ENCODE assay signal across 8 cellular contexts in genomic region chr12:64452559-64453329, GRCh38. TPM values are rescaled to one million over a fixed set of nuclear protein-coding genes. Genes with fewer than 3 reads are reported as not detected.
DNase-seq lines count a peak whose midpoint lies in the region; ATAC-seq, FAIRE-seq and TF ChIP-seq lines count a peak whose summit lies in the region.

No MANE protein-coding gene starts in this region.

- no peak for FAIRE-seq in astrocyte (lab: Jason Lieb, UNC)

- POLR2A ChIA-PET in CD4-positive, alpha-beta memory T cell (lab: Charles Lee; ENCODE audit: partially characterized antibody), result interaction anchor here (0.9 to 1.7 kb wide), 2 partner anchors 9 to 49 kb away, joined by 4 to 9 read pairs; partner anchors contain the start of gene XPOT

- peak in 4 of 5 donors; percentile 12 to 39 (median 28) for DNase-seq in CD4-positive, alpha-beta memory T cell
- peak; percentile 94 for DNase-seq in GM23248
- peak; percentile 18 for DNase-seq in NCI-H526 treated with DMSO at 0.1 percent for 48 hours (lab: John Stamatoyannopoulos, UW)
- DNase-seq in astrocyte (ENCODE audit: low read depth), result peak; percentile 86
- DNase-seq in right cardiac atrium, result no peak
- DNase-seq in pulmonary artery endothelial cell (ENCODE audit: low read depth, low spot score), result peak; percentile 35
- DNase-seq in stimulated activated CD4-positive, alpha-beta T cell treated with anti-CD3 and anti-CD28 coated beads, Interleukin-12 subunit alpha, Interleukin-12 subunit beta, amount 100 ng/mL, for 4 hours, result no peak
- no peak for DNase-seq in stimulated activated CD8-positive, alpha-beta memory T cell treated with anti-CD3 and anti-CD28 coated beads, Interleukin-4, amount 100 ng/mL, for 48 hours

- peaks cover 57% of the 10 kb centered on the region for H3K4me1 ChIP-seq in CD4-positive, alpha-beta memory T cell (ENCODE audit: insufficient read depth, low read length)
- H3K4me1 ChIP-seq in GM23248 (ENCODE audit: insufficient read depth), result peaks cover 17% of the 10 kb centered on the region
- H3K4me1 ChIP-seq in astrocyte (ENCODE audit: insufficient read depth, low read length), result peaks cover 11% of the 10 kb centered on the region
- H3K4me1 ChIP-seq in right cardiac atrium (ENCODE audit: control insufficient read depth, insufficient read depth, low read length), result no peaks in the 10 kb centered on the region

- 0 to 1% methylated on average over 16 of the region's 16 CpGs for WGBS in GM23248 (ENCODE audit: low coverage in 1 of 2, low lambda C conversion rate in 2 of 2, missing lambda C conversion rate in 2 of 2), 2 experiments
- WGBS in right cardiac atrium, result under 1% methylated on average over 16 of the region's 16 CpGs

- CTCF ChIA-PET in CD4-positive, alpha-beta memory T cell (lab: Charles Lee; ENCODE audit: partially characterized antibody), result no interaction called here

- H3K27me3 Mint-ChIP-seq in CD4-positive, alpha-beta memory T cell, result no peaks in the 10 kb centered on the region
- no peaks in the 10 kb centered on the region for H3K27me3 Mint-ChIP-seq in astrocyte (ENCODE audit: low read depth, unreplicated experiment)

- H3K27me3 ChIP-seq in CD4-positive, alpha-beta memory T cell (ENCODE audit: insufficient read depth, low read length), result no peaks in the 10 kb centered on the region
- H3K27me3 ChIP-seq in GM23248 (replicated peaks; ENCODE audit: insufficient read depth) (no peaks in the 10 kb centered on the region), astrocyte (ENCODE audit: insufficient read depth, low read length) (no peaks in the 10 kb centered on the region), right cardiac atrium (ENCODE audit: control insufficient read depth, insufficient read depth) (no peaks in the 10 kb centered on the region)

- H2AFZ ChIP-seq in GM23248 (peak overlapping the region; percentile 64), astrocyte (ENCODE audit: low read depth, low read length) (peak overlapping the region; percentile 72)

- H3K4me2 ChIP-seq in GM23248 (ENCODE audit: unreplicated experiment) (peak overlapping the region; percentile 92), astrocyte (ENCODE audit: low read length) (peak overlapping the region; percentile 96)

- intact Hi-C loops in CD4-positive, alpha-beta memory T cell (cut with micrococcal nuclease), result loop anchor here (2.0 to 5.0 kb wide), 4 partner anchors 48 to 305 kb away; partner anchors contain the start of genes GNS, KICS2, RASSF3 and XPOT
- intact Hi-C loops in right cardiac atrium (cut with DNase I), result no loop called here

- H3K79me2 ChIP-seq in GM23248 (ENCODE audit: insufficient read depth), result peaks cover 53% of the 10 kb centered on the region
- peaks cover 59% of the 10 kb centered on the region for H3K79me2 ChIP-seq in astrocyte (ENCODE audit: insufficient read depth, low read length)

- peak overlapping the region; percentile 91 to 98 (median 94) for H3K4me3 Mint-ChIP-seq in CD4-positive, alpha-beta memory T cell
- H3K4me3 Mint-ChIP-seq in astrocyte (ENCODE audit: unreplicated experiment), result peak overlapping the region; percentile 97

- no peak for TF ChIP-seq CTCF in astrocyte (IDR thresholded peaks at IDR 0.05; ENCODE audit: insufficient read depth, low read depth, low read length)

- in situ Hi-C loops in GM23248 (cut with MboI), result no loop called here

- H3K9me2 ChIP-seq in GM23248 (ENCODE audit: insufficient read depth), result no peaks in the 10 kb centered on the region

- peak overlapping the region; percentile 92 for H3K27ac ChIP-seq in CD4-positive, alpha-beta memory T cell (ENCODE audit: low read depth, low read length)
- peak overlapping the region; percentile 99 for H3K27ac ChIP-seq in GM23248
- H3K27ac ChIP-seq in astrocyte (ENCODE audit: low read depth, low read length), result peak overlapping the region; percentile 99
- H3K27ac ChIP-seq in right cardiac atrium (ENCODE audit: low read length), result peak overlapping the region; percentile 95

- peaks cover 42 to 63% (median 51%) of the 10 kb centered on the region in 4 donors for H3K4me1 Mint-ChIP-seq in CD4-positive, alpha-beta memory T cell
- H3K4me1 Mint-ChIP-seq in astrocyte (ENCODE audit: low read depth, unreplicated experiment), result peaks cover 29% of the 10 kb centered on the region

- H3F3A ChIP-seq in GM23248 (ENCODE audit: insufficient read depth), result peaks cover 38% of the 10 kb centered on the region

- H3K9me3 ChIP-seq in CD4-positive, alpha-beta memory T cell (ENCODE audit: control insufficient read depth in 1 of 2, low read length in 2 of 2), result no peaks in the 10 kb centered on the region
- H3K9me3 ChIP-seq in GM23248 (ENCODE audit: low read depth) (no peaks in the 10 kb centered on the region), astrocyte (ENCODE audit: insufficient read depth, low read depth, low read length) (no peaks in the 10 kb centered on the region), right cardiac atrium (ENCODE audit: control insufficient read depth, low read length) (no peaks in the 10 kb centered on the region)

- H3K4me3 ChIP-seq in CD4-positive, alpha-beta memory T cell (ENCODE audit: low read length in 2 of 2), result peak overlapping the region; percentile 87 to 97
- H3K4me3 ChIP-seq in GM23248 (peak overlapping the region; percentile 90), astrocyte (ENCODE audit: insufficient read depth, low read depth, low read length) (peak overlapping the region; percentile 77), right cardiac atrium (ENCODE audit: low read length) (peak overlapping the region; percentile 92)

- H3K36me3 ChIP-seq in CD4-positive, alpha-beta memory T cell (ENCODE audit: insufficient read depth, low read length), result no peaks in the 10 kb centered on the region
- H3K36me3 ChIP-seq in GM23248 (ENCODE audit: low read depth) (peaks cover 25% of the 10 kb centered on the region), astrocyte (ENCODE audit: insufficient read depth, low read length) (peaks cover 4% of the 10 kb centered on the region)

- H3K9ac ChIP-seq in GM23248 (peak overlapping the region; percentile 97), astrocyte (ENCODE audit: low read length) (peak overlapping the region; percentile 96)

- H4K20me1 ChIP-seq in GM23248 (ENCODE audit: insufficient read depth) (no peaks in the 10 kb centered on the region), astrocyte (ENCODE audit: insufficient read depth, low read length) (peaks cover 19% of the 10 kb centered on the region)

- H3K9me3 Mint-ChIP-seq in CD4-positive, alpha-beta memory T cell, result no peaks in the 10 kb centered on the region
- no peaks in the 10 kb centered on the region for H3K9me3 Mint-ChIP-seq in astrocyte (ENCODE audit: unreplicated experiment)

- H3K27ac Mint-ChIP-seq in CD4-positive, alpha-beta memory T cell, result peak overlapping the region; percentile 88 to 99 (median 94)
- peak overlapping the region; percentile 97 for H3K27ac Mint-ChIP-seq in astrocyte (ENCODE audit: unreplicated experiment)

- peaks cover 2 to 20% of the 10 kb centered on the region in 2 donors for H3K36me3 Mint-ChIP-seq in CD4-positive, alpha-beta memory T cell
- H3K36me3 Mint-ChIP-seq in astrocyte (ENCODE audit: low read depth, unreplicated experiment), result peaks cover 8% of the 10 kb centered on the region

- ATAC-seq in right cardiac atrium, result peak; percentile 34 to 64

RNA-seq across cellular contexts. Expression of gene TBK1, which starts 0.8 kb away (rescaled TPM):
- 10 to 100 TPM; 23.8 to 25.0 TPM for total RNA-seq in CD4-positive, alpha-beta memory T cell
- 10 to 100 TPM; 22.4 to 24.1 TPM for polyA plus RNA-seq in CD4-positive, alpha-beta memory T cell
- 29.4 and 33.9 TPM in 2 replicates for total RNA-seq in GM23248 (2014; rRNA removed; shearing (Covaris generic))
- polyA plus RNA-seq in GM23248 (2016; fragmentation: Nextera tagmentation; extraction: Ambion mirVana) (25.2 and 27.1 TPM in 2 replicates), right cardiac atrium (10.5 TPM)
- total RNA-seq in astrocyte (19.1 and 23.7 TPM in 2 replicates), right cardiac atrium (10 to 100 TPM; 13.2 to 14.7 (median 14.0) TPM), pulmonary artery endothelial cell (31.6 and 39.9 TPM in 2 replicates)

RNA-seq across cellular contexts. Expression of gene XPOT, which starts 48.6 kb away (rescaled TPM):
- total RNA-seq in CD4-positive, alpha-beta memory T cell, result 10 to 100 TPM; 88.8 TPM
- polyA plus RNA-seq in CD4-positive, alpha-beta memory T cell, result 10 to 100 TPM; 50.2 to 50.8 TPM
- 148 and 154 TPM in 2 replicates for total RNA-seq in GM23248 (2014; rRNA removed; shearing (Covaris generic))
- polyA plus RNA-seq in GM23248 (2016; fragmentation: Nextera tagmentation; extraction: Ambion mirVana) (118 and 120 TPM in 2 replicates), right cardiac atrium (8.9 TPM)
- total RNA-seq in astrocyte (142 and 144 TPM in 2 replicates), right cardiac atrium (10 to 100 TPM; 25.1 to 33.3 (median 29.5) TPM), pulmonary artery endothelial cell (77.2 and 78.6 TPM in 2 replicates)

Comparison
In these comparisons a context has a peak if more than half of its experiments do, and no peak if none do; other contexts are left out.
1. DNase-seq: peak in CD4-positive, alpha-beta memory T cell (4 of 5), GM23248 (single experiment), NCI-H526 treated with DMSO at 0.1 percent for 48 hours (single experiment), astrocyte (single experiment) and pulmonary artery endothelial cell (single experiment); none in right cardiac atrium (0 of 3), stimulated activated CD4-positive, alpha-beta T cell treated with anti-CD3 and anti-CD28 coated beads, Interleukin-12 subunit alpha, Interleukin-12 subunit beta, amount 100 ng/mL, for 4 hours (single experiment) and stimulated activated CD8-positive, alpha-beta memory T cell treated with anti-CD3 and anti-CD28 coated beads, Interleukin-4, amount 100 ng/mL, for 48 hours (single experiment).
2. Peak in every context shown above with its lines, with median percentiles within 50 percentile points of each other: H3K27ac ChIP-seq and H3K4me3 ChIP-seq.